ENCODE assay signal across 1 cellular context in genomic region chr3:77189684-77190083, GRCh38.
TF ChIP-seq lines count a peak whose summit lies in the region.

No MANE protein-coding gene starts in this region.

TF ChIP-seq in K562, 482 proteins besides CTCF, POLR2A, EP300 and RAD21 (continued from another document):
- TF ChIP-seq TBP (optimal IDR thresholded peaks at IDR 0.05; ENCODE audit: low read depth, low read length) (no peak), IFI16 (CRISPR knock-in tag; IDR thresholded peaks at IDR 0.05) (no peak), ADNP (tag; IDR thresholded peaks at IDR 0.05) (peak; percentile 98), SETDB1 (IDR thresholded peaks at IDR 0.05; ENCODE audit: low read length) (no peak), POLR2H (tag; IDR thresholded peaks at IDR 0.05; ENCODE audit: low read depth) (no peak), HOMEZ (CRISPR knock-in tag; IDR thresholded peaks at IDR 0.05) (no peak), ZNF23 (CRISPR knock-in tag; IDR thresholded peaks at IDR 0.05) (no peak), ZNF324 (CRISPR knock-in tag; IDR thresholded peaks at IDR 0.05) (no peak), THAP12 (CRISPR knock-in tag; IDR thresholded peaks at IDR 0.05) (no peak), MEIS2 (IDR thresholded peaks at IDR 0.05; ENCODE audit: partially characterized antibody) (no peak), RBM25 (IDR thresholded peaks at IDR 0.05; ENCODE audit: low read depth, low read length, severe bottlenecking) (peak; percentile 98), TAF15 (IDR thresholded peaks at IDR 0.05; ENCODE audit: low read depth, low read length) (no peak), ZBTB5 (IDR thresholded peaks at IDR 0.05) (no peak), THAP7 (CRISPR knock-in tag; IDR thresholded peaks at IDR 0.05) (no peak), HDGF (IDR thresholded peaks at IDR 0.05) (no peak), CREB5 (CRISPR knock-in tag; IDR thresholded peaks at IDR 0.05) (no peak), HSF4 (CRISPR knock-in tag; IDR thresholded peaks at IDR 0.05; ENCODE audit: borderline replicate concordance) (no peak), SMARCA5 (IDR thresholded peaks at IDR 0.05) (peak; percentile 54; the same call in 1 of the 2 replicates), SNIP1 (IDR thresholded peaks at IDR 0.05; ENCODE audit: low read depth) (no peak), MNT (conservative IDR thresholded peaks at IDR 0.05) (no peak), NFRKB (IDR thresholded peaks at IDR 0.05; ENCODE audit: low read depth) (no peak), HDAC2 (IDR thresholded peaks at IDR 0.05) (peak; percentile 80), ZBTB33 (CRISPR knock-in tag; IDR thresholded peaks at IDR 0.05) (no peak), ZNF589 (CRISPR knock-in tag; IDR thresholded peaks at IDR 0.05; ENCODE audit: low read depth) (no peak), ZNF280B (CRISPR knock-in tag; IDR thresholded peaks at IDR 0.05) (no peak), PTRF (tag; IDR thresholded peaks at IDR 0.05) (no peak), KDM1A (IDR thresholded peaks at IDR 0.05) (peak; percentile 31 to 73; a peak in 2 of 4 replicates), POLR2AphosphoS5 (IDR thresholded peaks at IDR 0.05; ENCODE audit: control insufficient read depth, insufficient read depth, low read depth, low read length) (no peak), CEBPZ (IDR thresholded peaks at IDR 0.05; ENCODE audit: borderline replicate concordance, low read depth, low read length) (no peak), CHD1 (IDR thresholded peaks at IDR 0.05; ENCODE audit: low read length) (no peak), SAP30 (IDR thresholded peaks at IDR 0.05; ENCODE audit: borderline replicate concordance, insufficient read depth, low read depth, low read length, poor library complexity, severe bottlenecking) (no peak), MTA3 (IDR thresholded peaks at IDR 0.05; ENCODE audit: borderline replicate concordance) (no peak), FUS (optimal IDR thresholded peaks at IDR 0.05; ENCODE audit: low read depth, low read length) (no peak), ZNF232 (CRISPR knock-in tag; IDR thresholded peaks at IDR 0.05) (no peak), CCNT2 (IDR thresholded peaks at IDR 0.05; ENCODE audit: borderline replicate concordance, extremely low read depth, insufficient read length, low read depth, low read length) (no peak), ATF1 (CRISPR knock-in tag; IDR thresholded peaks at IDR 0.05) (no peak), ATF1 (tag; IDR thresholded peaks at IDR 0.05) (0 out of 2 replicates have a peak, but pooled peaks have one; percentile 5)
